In genomic region chr7:23598321-23598720, GRCh38 we compare ENCODE assay signal across 8 cellular contexts. TPM values are rescaled to one million over a fixed set of nuclear protein-coding genes. Genes with fewer than 3 reads are reported as not detected.
DNase-seq lines count a peak whose midpoint lies in the region; ATAC-seq, FAIRE-seq and TF ChIP-seq lines count a peak whose summit lies in the region.

No MANE protein-coding gene starts in this region.

- POLR2A ChIA-PET in AG04449 (lab: Yijun Ruan, JAX) (no interaction called here), K562 (lab: Yijun Ruan, JAX) (interaction anchor here (0.5 to 1.8 kb wide), 5 partner anchors 10 to 1527 kb away, joined by 3 to 5 read pairs (median 3); partner anchors contain the start of gene CYCS)

- intact Hi-C loops in K562 (cut with micrococcal nuclease) (no loop called here), sciatic nerve (cut with DNase I) (no loop called here)

- H2AK5ac ChIP-seq in mesendoderm (ENCODE audit: low read length): no peak overlapping the region

- H3K23ac ChIP-seq in mesendoderm (ENCODE audit: low read length): no peak overlapping the region

- TF ChIP-seq RAD21 in K562 (CRISPR knock-in tag; conservative IDR thresholded peaks at IDR 0.05 in 1 of 2, IDR thresholded peaks at IDR 0.05 in 1 of 2): no peak

- H3K36me3 ChIP-seq in K562 (ENCODE audit: control insufficient read depth, insufficient read depth, low read length) (no peaks in the 10 kb centered on the region), mesendoderm (ENCODE audit: control insufficient read depth, insufficient read depth, low read length) (no peaks in the 10 kb centered on the region)

- H3K79me1 ChIP-seq in mesendoderm (ENCODE audit: low read length): no peaks in the 10 kb centered on the region

- no peak overlapping the region for H3K4ac ChIP-seq in mesendoderm (ENCODE audit: low read depth, low read length)

- WGBS in K562 (ENCODE audit: insufficient coverage, low coverage, missing lambda C conversion rate): 30% methylated on average over 4 of the region's 4 CpGs
- no CpG with 5 or more reads among the region's 4 CpGs for WGBS in mesendoderm (ENCODE audit: extremely low coverage, insufficient coverage, low lambda C conversion rate)

- H3K4me1 ChIP-seq in K562 (replicated peaks in 1 of 2; ENCODE audit: control insufficient read depth in 2 of 2, insufficient read depth in 2 of 2, low read length in 2 of 2) (peaks cover 15 to 31% of the 10 kb centered on the region in 2 experiments), mesendoderm (ENCODE audit: control insufficient read depth, low read depth, low read length) (no peaks in the 10 kb centered on the region)

- no peaks in the 10 kb centered on the region for H4K20me1 ChIP-seq in K562 (replicated peaks; ENCODE audit: control insufficient read depth, insufficient read depth, low read length)

- no TSS peak for BruUV-seq in K562 (replicated peaks; lab: Mats Ljungman, UMichigan)

- no peak overlapping the region for H2BK5ac ChIP-seq in mesendoderm (ENCODE audit: low read length)

- peak overlapping the region; percentile 98 for H2AFZ ChIP-seq in K562 (ENCODE audit: low read depth, low read length)

- ATAC-seq in K562 (no peak), sciatic nerve (no peak), GM18858 (IDR thresholded peaks at IDR 0.05; ENCODE audit: unreplicated experiment) (no peak)

- H4K8ac ChIP-seq in mesendoderm (ENCODE audit: low read depth, low read length): no peak overlapping the region

- H3K27ac ChIP-seq in HL-60 (replicated peaks): no peak overlapping the region
- H3K27ac ChIP-seq in K562 (ENCODE audit: extremely low read depth, low read depth, low read length): no peak overlapping the region
- H3K27ac ChIP-seq in mesendoderm (ENCODE audit: low read depth, low read length): no peak overlapping the region

- FAIRE-seq in K562 (lab: Jason Lieb, UNC): no peak

- no peak overlapping the region for H3K18ac ChIP-seq in mesendoderm (ENCODE audit: low read length)

- H3K79me2 ChIP-seq in K562 (ENCODE audit: control insufficient read depth, insufficient read depth, low read length): no peaks in the 10 kb centered on the region
- H3K79me2 ChIP-seq in mesendoderm (ENCODE audit: control insufficient read depth, insufficient read depth, low read length): no peaks in the 10 kb centered on the region

- no peaks in the 10 kb centered on the region; the same call in 1 of the 2 replicates for H3K9me3 ChIP-seq in K562 (replicated peaks; ENCODE audit: control insufficient read depth, insufficient read depth, low read depth, low read length)

- H3K9ac ChIP-seq in K562 (ENCODE audit: insufficient read depth in 1 of 2, low read depth in 2 of 2, low read length in 2 of 2) (peak overlapping the region in 1 of 2 experiments; percentile 48; a peak in 2 of 4 replicates), mesendoderm (ENCODE audit: low read length) (peak overlapping the region; percentile 94)

- no peak for TF ChIP-seq EP300 in K562 (IDR thresholded peaks at IDR 0.05; ENCODE audit: low read length)

- no peak overlapping the region for H2BK15ac ChIP-seq in mesendoderm (replicated peaks; ENCODE audit: low read depth)

- no peak overlapping the region for H2BK120ac ChIP-seq in mesendoderm (ENCODE audit: low read depth, low read length)

- H3K56ac ChIP-seq in mesendoderm (ENCODE audit: low read length): no peak overlapping the region

- H3K9me1 ChIP-seq in K562 (ENCODE audit: control insufficient read depth, insufficient read depth, low read length): no peaks in the 10 kb centered on the region

- H3K4me2 ChIP-seq in K562 (ENCODE audit: insufficient read depth, low read length) (peak overlapping the region; percentile 82), mesendoderm (ENCODE audit: low read length) (peak overlapping the region; percentile 58)

- DNase-seq in AG04449 (ENCODE audit: low read depth, low spot score) (no peak), HL-60 (ENCODE audit: low read depth in 1 of 2, low spot score in 1 of 2) (no peak), K562 (ENCODE audit: extremely low read depth in 1 of 4, low spot score in 3 of 4) (peak in 1 of 4 experiments; percentile 17), mesendoderm (peak; percentile 71), sciatic nerve (ENCODE audit: low spot score) (no peak), NCI-H226 (no peak), cerebellum (ENCODE audit: low spot score) (no peak)

- in situ Hi-C loops in K562 (cut with MboI): no loop called here

- H4K5ac ChIP-seq in mesendoderm (ENCODE audit: low read length): no peak overlapping the region

- CTCF ChIA-PET in AG04449 (lab: Yijun Ruan, JAX) (interaction anchor here (0.6 to 1.9 kb wide), 6 partner anchors 17 to 113 kb away, joined by 3 to 4 read pairs (median 4); partner anchors contain the start of gene FAM221A), K562 (lab: Yijun Ruan, JAX; ENCODE audit: low intra/inter-chr PET ratio) (no interaction called here)

- no peak for TF ChIP-seq CTCF in AG04449 (IDR thresholded peaks at IDR 0.05; ENCODE audit: insufficient read depth, low read length, missing control alignments)
- TF ChIP-seq CTCF in HL-60 (IDR thresholded peaks at IDR 0.05; ENCODE audit: insufficient read depth, low read length): no peak
- no peak for TF ChIP-seq CTCF in K562 (IDR thresholded peaks at IDR 0.05 in 2 of 3, conservative IDR thresholded peaks at IDR 0.05 in 1 of 3; ENCODE audit: insufficient read depth in 2 of 3, low read depth in 1 of 3, low read length in 3 of 3)

- no peak for TF ChIP-seq POLR2A in K562 (conservative IDR thresholded peaks at IDR 0.05)

- H3K4me3 ChIP-seq in AG04449 (ENCODE audit: low read depth, low read length) (peak overlapping the region; percentile 76), HL-60 (replicated peaks; ENCODE audit: insufficient read depth, low read length) (peak overlapping the region; percentile 90), K562 (peak overlapping the region; percentile 77), mesendoderm (ENCODE audit: low read length) (peak overlapping the region; percentile 69)

- H3K27me3 ChIP-seq in HL-60 (ENCODE audit: insufficient read depth, poor library complexity, severe bottlenecking) (no peaks in the 10 kb centered on the region), K562 (ENCODE audit: control insufficient read depth in 2 of 2, insufficient read depth in 2 of 2, low read length in 2 of 2) (no peaks in the 10 kb centered on the region), mesendoderm (ENCODE audit: insufficient read depth, low read length, poor library complexity) (no peaks in the 10 kb centered on the region)

RNA-seq across cellular contexts. Expression of gene CCDC126, which starts 1.1 kb away (rescaled TPM):
- 6.0 and 13.2 TPM in 2 replicates for total RNA-seq in K562 (2011; cell fraction: chromatin; rRNA removed; ENCODE audit: low replicate concordance)
- 5.0 and 5.3 TPM in 2 replicates for total RNA-seq in K562 (2011; cell fraction: nucleolus; rRNA removed)
- 6.1 and 10.1 TPM in 2 replicates for total RNA-seq in K562 (2011; cell fraction: nucleoplasm; rRNA removed)
- total RNA-seq in K562 (2014; rRNA removed): 3.0 and 6.5 TPM in 2 replicates
- 5.8 and 6.4 TPM in 2 replicates for total RNA-seq in K562 (2014; rRNA removed; fragmentation: Illumina TruSeq; extraction: Trizol)
- total RNA-seq in K562 (2015; rRNA removed; fragmentation: Illumina TruSeq; extraction: Trizol): 6.1 and 7.5 TPM in 2 replicates
- 5.2 TPM in 2 replicates for total RNA-seq in K562 (2021)
- 3.1 and 3.6 TPM in 2 replicates for polyA plus RNA-seq in K562 (2011; rRNA removed)
- 1.6 and 2.4 TPM in 2 replicates for polyA plus RNA-seq in K562 (2011; cell fraction: cytosol; rRNA removed)
- polyA plus RNA-seq in K562 (2011; cell fraction: nucleus; rRNA removed): 2.7 TPM in 2 replicates
- 3.8 and 4.3 TPM in 2 replicates for polyA plus RNA-seq in K562 (2012)
- 4.5 and 4.7 TPM in 2 replicates for polyA plus RNA-seq in K562 (2014; fragmentation: Illumina TruSeq; extraction: Trizol)
- 10 to 100 TPM; 14.3 to 16.2 TPM for polyA plus RNA-seq in K562 (2014; fragmentation: Nextera tagmentation; extraction: Ambion mirVana)
- 3.9 and 4.3 TPM in 2 replicates for polyA plus RNA-seq in K562 (2014; rRNA removed)
- 8.1 and 9.8 TPM in 2 replicates for polyA minus RNA-seq in K562 (2011; rRNA and poly(A)+ RNA removed)
- polyA minus RNA-seq in K562 (2011; cell fraction: cytosol; rRNA and poly(A)+ RNA removed): 2.3 and 3.3 TPM in 2 replicates
- 3.8 and 5.1 TPM in 2 replicates for polyA minus RNA-seq in K562 (2011; cell fraction: nucleus; rRNA and poly(A)+ RNA removed)
- polyA plus RNA-seq in mesendoderm (2013, experiment 1 of 2): 7.6 TPM
- polyA plus RNA-seq in mesendoderm (2013, experiment 2 of 2): 6.3 TPM
- 15.5 TPM for total RNA-seq in sciatic nerve
- 27.4 TPM for total RNA-seq in cerebellum
